In genomic region chr7:43729214-43729923, GRCh38 we compare ENCODE assay signal across 8 cellular contexts. TPM values are rescaled to one million over a fixed set of nuclear protein-coding genes. Genes with fewer than 3 reads are reported as not detected.
DNase-seq lines count a peak whose midpoint lies in the region; ATAC-seq, FAIRE-seq and TF ChIP-seq lines count a peak whose summit lies in the region.

COA1 (minus strand) TSS chr7:43729523; CDS start chr7:43648614, 80,909 bp downstream.

- FAIRE-seq in GM12891 (lab: Jason Lieb, UNC): peak; percentile 95

- H3K27ac ChIP-seq in adipose tissue (ENCODE audit: low read depth, low read length) (no peak within 1 kb of the TSS), heart left ventricle (peak within 1 kb of the TSS; percentile 82 to 92 (median 88)), transverse colon (peak within 1 kb of the TSS; percentile 82 to 88 (median 86))

- 0% methylated on average over 66 of the region's 66 CpGs for WGBS in adipose tissue, 3 donors
- 0% methylated on average over 55 to 66 of the region's 66 CpGs for WGBS in heart left ventricle, 4 donors
- WGBS in transverse colon (ENCODE audit: low coverage in 1 of 2), 2 donors: 0 to 1% methylated on average over 18 to 66 of the region's 66 CpGs

- POLR2A ChIA-PET in T-cell (lab: Charles Lee): interaction anchor here (0.6 to 2.6 kb wide), 6 partner anchors 10 to 147 kb away, joined by 3 to 21 read pairs (median 4); partner anchors contain the start of gene STK17A (in 2 of the 2)

- peaks cover 0 to 42% (median 19%) of the 10 kb centered on the region in 12 donors for H3K4me1 ChIP-seq in heart left ventricle
- H3K4me1 ChIP-seq in transverse colon: peaks cover 0 to 41% (median 14%) of the 10 kb centered on the region in 4 donors

- ATAC-seq in HG02840 (IDR thresholded peaks at IDR 0.05; ENCODE audit: low FRiP score, unreplicated experiment) (peak; percentile 83), T-cell (replicated peaks in 1 of 4) (peak; percentile 94 to 97 (median 96)), heart left ventricle (peak; percentile 98 to 99 (median 99))

- H3K27ac Mint-ChIP-seq in T-cell: peak within 1 kb of the TSS; percentile 86 to 90

- TF ChIP-seq POLR2A in GM12891 (IDR thresholded peaks at IDR 0.05; ENCODE audit: low read depth, low read length): peak; percentile 85
- peak in 1 of 2 donors; percentile 57 for TF ChIP-seq POLR2A in heart left ventricle (IDR thresholded peaks at IDR 0.05)
- peak; percentile 55 for TF ChIP-seq POLR2A in transverse colon (IDR thresholded peaks at IDR 0.05)

- no peak for TF ChIP-seq EP300 in transverse colon (IDR thresholded peaks at IDR 0.05; ENCODE audit: low read depth)

- peak in 1 of 12 donors; percentile 19 for TF ChIP-seq CTCF in heart left ventricle (IDR thresholded peaks at IDR 0.05)
- TF ChIP-seq CTCF in transverse colon (IDR thresholded peaks at IDR 0.05): peak in 3 of 5 experiments; percentile 16 to 41 (median 20)

- CTCF ChIA-PET in T-cell (lab: Charles Lee): interaction anchor here (0.6 to 3.3 kb wide), 11 partner anchors 8 to 796 kb away, joined by 3 to 25 read pairs (median 7); partner anchors contain the start of gene STK17A (in 1 of the 2)

- no peaks in the 10 kb centered on the region for H3K36me3 ChIP-seq in heart left ventricle
- no peaks in the 10 kb centered on the region for H3K36me3 ChIP-seq in transverse colon

- H3K36me3 Mint-ChIP-seq in T-cell: peaks cover 4% of the 10 kb centered on the region

- H3K9me3 ChIP-seq in heart left ventricle: no peaks in the 10 kb centered on the region
- H3K9me3 ChIP-seq in transverse colon: no peaks in the 10 kb centered on the region

- H3K4me1 Mint-ChIP-seq in T-cell: peaks cover 36 to 45% (median 37%) of the 10 kb centered on the region in 3 donors

- H3K4me3 ChIP-seq in heart left ventricle: peak within 1 kb of the TSS; percentile 60 to 95 (median 81)
- peak within 1 kb of the TSS; percentile 17 to 82 (median 60) for H3K4me3 ChIP-seq in transverse colon

- intact Hi-C loops in heart left ventricle (cut with DNase I): loop anchor here in 9 of 10 donors (2.0 to 10.0 kb wide), 6 partner anchors 105 to 795 kb away; partner anchors contain the start of genes MRPL32 (in 2 of the 9), PSMA2 (in 2 of the 9) and STK17A (in 2 of the 9)
- intact Hi-C loops in transverse colon (cut with DNase I; ENCODE audit: low total_unique reads): loop anchor here (10.0 kb wide), 1 partner anchor 105 kb away; no protein-coding TSS in a partner anchor

- in situ Hi-C loops in transverse colon (cut with MboI; ENCODE audit: low pct_ligation_motif_present in 1 of 4, low pct_unique_long_range_greater_than_20kb in 1 of 4, low sequenced_read_pairs in 3 of 4): loop anchor here in 1 of 4 donors (25.0 kb wide), 1 partner anchor 108 kb away; no protein-coding TSS in a partner anchor

- H3K4me3 Mint-ChIP-seq in T-cell: peak within 1 kb of the TSS; percentile 90 to 93 (median 91)

- H3K27me3 ChIP-seq in heart left ventricle: no peaks in the 10 kb centered on the region
- no peaks in the 10 kb centered on the region for H3K27me3 ChIP-seq in transverse colon

- DNase-seq in GM12891 (ENCODE audit: insufficient read length, low spot score): peak; percentile 42
- DNase-seq in NCI-H1436 treated with DMSO at 0.1 percent for 48 hours (lab: John Stamatoyannopoulos, UW): peak; percentile 23
- DNase-seq in T-cell: peak; percentile 61 to 86 (median 74)
- peak; percentile 83 to 91 (median 89) for DNase-seq in heart left ventricle
- DNase-seq in pons (ENCODE audit: low spot score): peak; percentile 81
- peak; percentile 88 for DNase-seq in transverse colon

- peaks cover 0 to 2% of the 10 kb centered on the region in 2 donors for H3K27me3 Mint-ChIP-seq in T-cell

- no peaks in the 10 kb centered on the region for H3K9me3 Mint-ChIP-seq in T-cell

TF ChIP-seq in GM12891, 5 proteins besides CTCF, POLR2A, EP300 and RAD21:
- TF ChIP-seq POLR2AphosphoS5 (IDR thresholded peaks at IDR 0.05; ENCODE audit: low read depth, low read length): peak; percentile 91
- no peak for TF ChIP-seq PAX5 (IDR thresholded peaks at IDR 0.05; ENCODE audit: insufficient read depth, low read length, severe bottlenecking)
- TF ChIP-seq SPI1 (IDR thresholded peaks at IDR 0.05; ENCODE audit: low read depth, low read length): no peak
- TF ChIP-seq POU2F2 (IDR thresholded peaks at IDR 0.05; ENCODE audit: low read depth, low read length): peak; percentile 78; the same call in 1 of the 2 replicates
- TF ChIP-seq TAF1 (IDR thresholded peaks at IDR 0.05; ENCODE audit: low read depth, low read length): peak; percentile 84

RNA-seq across cellular contexts. Expression of gene COA1, which starts in this region (rescaled TPM):
- 66.7 TPM for polyA plus RNA-seq in GM12891 (2012; ENCODE audit: low read depth, missing spikeins)
- total RNA-seq in T-cell (10 to 100 TPM; 49.6 to 92.1 (median 67.8) TPM), heart left ventricle (10 to 100 TPM; 57.5 to 81.2 (median 68.2) TPM), transverse colon (10 to 100 TPM; 31.8 to 53.2 (median 39.8) TPM)
- polyA plus RNA-seq in adipose tissue (10 to 100 TPM; 34.9 to 38.2 (median 35.3) TPM), heart left ventricle (10 to 100 TPM; 75.0 to 75.1 TPM)

Comparison
In these comparisons a context has a peak if more than half of its experiments do, and no peak if none do; other contexts are left out.
1. DNase-seq: peak in every context shown above with its lines; median percentile 89 in heart left ventricle; 88 in transverse colon; 81 in pons; 74 in T-cell; 42 in GM12891; 23 in NCI-H1436 treated with DMSO at 0.1 percent for 48 hours.